10 cellular contexts compared by ENCODE assay signal in genomic region chr1:70486676-70487470, GRCh38.
DNase-seq lines count a peak whose midpoint lies in the region; ATAC-seq, FAIRE-seq and TF ChIP-seq lines count a peak whose summit lies in the region.
"Had no signal": no experiment of that assay in that cellular context is flagged by ENCODE, and none has a peak within 500 bp of the region (broad histone marks: within the 10 kb centered on the region; RNA-seq: fewer than 3 reads in every experiment).

No MANE protein-coding gene starts in this region.

- H3K4me3 Mint-ChIP-seq in MCF 10A (ENCODE audit: unreplicated experiment), result no peak overlapping the region
- H3K4me3 Mint-ChIP-seq: CD8-positive, alpha-beta T cell had no signal

- no peaks in the 10 kb centered on the region for H3K79me1 ChIP-seq in mesenchymal stem cell (replicated peaks; ENCODE audit: low read length, poor library complexity, severe bottlenecking)

- H3K27ac ChIP-seq in mesenchymal stem cell (ENCODE audit: low read length, poor library complexity, severe bottlenecking), result peak overlapping the region; percentile 46
- H3K27ac ChIP-seq: esophagus squamous epithelium had no signal

- peaks cover 15% of the 10 kb centered on the region for H3K27me3 Mint-ChIP-seq in MCF 10A (ENCODE audit: insufficient read depth, unreplicated experiment)

- H3K4me1 ChIP-seq in mesenchymal stem cell (ENCODE audit: control insufficient read depth, insufficient read depth, low read depth, low read length), result peaks cover 13% of the 10 kb centered on the region

- H3K27ac Mint-ChIP-seq in MCF 10A (ENCODE audit: low read depth, unreplicated experiment), result no peak overlapping the region
- H3K27ac Mint-ChIP-seq: CD8-positive, alpha-beta T cell had no signal

- H2AK5ac ChIP-seq in mesenchymal stem cell (ENCODE audit: low read length, severe bottlenecking), result peak overlapping the region; percentile 20

- H3K36me3 Mint-ChIP-seq in MCF 10A (ENCODE audit: insufficient read depth, unreplicated experiment), result no peaks in the 10 kb centered on the region
- H3K36me3 Mint-ChIP-seq: CD8-positive, alpha-beta T cell had no signal

- H4K91ac ChIP-seq in mesenchymal stem cell (ENCODE audit: low read length), result no peak overlapping the region

- H2BK120ac ChIP-seq in mesenchymal stem cell (ENCODE audit: low read depth, low read length), result no peak overlapping the region

- peaks cover 9% of the 10 kb centered on the region for H3K9me3 ChIP-seq in mesenchymal stem cell (ENCODE audit: control insufficient read depth, low read length)
- H3K9me3 ChIP-seq: esophagus squamous epithelium had no signal

- no peak for ATAC-seq in GM18505 (IDR thresholded peaks at IDR 0.05; ENCODE audit: unreplicated experiment)
- no peak for ATAC-seq in GM21619 (IDR thresholded peaks at IDR 0.05; ENCODE audit: unreplicated experiment)
- ATAC-seq in GM21360 (IDR thresholded peaks at IDR 0.05; ENCODE audit: unreplicated experiment), result no peak
- ATAC-seq: CD8-positive, alpha-beta T cell had no signal

- POLR2A ChIA-PET in AG04449 (lab: Yijun Ruan, JAX) (interaction anchor here (0.9 kb wide), 2 partner anchors 115 to 132 kb away, joined by 3 to 4 read pairs; partner anchors contain the start of gene ANKRD13C), MCF 10A (lab: Yijun Ruan, JAX) (interaction anchor here (1.3 kb wide), 1 partner anchor 77 kb away, joined by 3 read pairs; no protein-coding TSS in a partner anchor)

- H3K4me3 ChIP-seq in AG04449 (ENCODE audit: low read depth, low read length) (no peak overlapping the region), mesenchymal stem cell (ENCODE audit: insufficient read depth in 1 of 2, low read depth in 1 of 2, low read length in 2 of 2) (no peak overlapping the region)
- H3K4me3 ChIP-seq: esophagus squamous epithelium had no signal

- H3K4me1 Mint-ChIP-seq in MCF 10A (ENCODE audit: insufficient read depth, unreplicated experiment), result peaks cover 8% of the 10 kb centered on the region

- H3K27me3 ChIP-seq in mesenchymal stem cell (ENCODE audit: control insufficient read depth in 1 of 2, insufficient read depth in 1 of 2, low read length in 2 of 2), result no peaks in the 10 kb centered on the region
- H3K27me3 ChIP-seq: esophagus squamous epithelium had no signal

- no peak overlapping the region for H2BK12ac ChIP-seq in mesenchymal stem cell (ENCODE audit: low read length in 2 of 2)

- TF ChIP-seq CTCF in AG04449 (IDR thresholded peaks at IDR 0.05; ENCODE audit: insufficient read depth, low read length, missing control alignments), result no peak
- no peak for TF ChIP-seq CTCF in MCF 10A (IDR thresholded peaks at IDR 0.05; ENCODE audit: unreplicated experiment)

- no peaks in the 10 kb centered on the region for H3K36me3 ChIP-seq in mesenchymal stem cell (ENCODE audit: control insufficient read depth in 1 of 2, insufficient read depth in 2 of 2, low read depth in 1 of 2, low read length in 2 of 2)
- H3K36me3 ChIP-seq: esophagus squamous epithelium had no signal

- peak overlapping the region in 1 of 2 experiments; percentile 48 for H3K18ac ChIP-seq in mesenchymal stem cell (ENCODE audit: low read depth in 1 of 2, low read length in 2 of 2)

- no TSS peak for BruUV-seq in MCF 10A (replicated peaks; lab: Mats Ljungman, UMichigan)

- intact Hi-C loops in MCF 10A (cut with micrococcal nuclease), result loop anchor here (5.0 kb wide), 1 partner anchor 450 kb away; no protein-coding TSS in a partner anchor

- TF ChIP-seq POLR2A in GM18505 (IDR thresholded peaks at IDR 0.05; ENCODE audit: borderline replicate concordance, extremely low read depth, insufficient read depth, insufficient read length), result no peak

- CTCF ChIA-PET in AG04449 (lab: Yijun Ruan, JAX) (interaction anchor here (1.0 to 1.6 kb wide), 3 partner anchors 14 to 356 kb away, joined by 3 to 9 read pairs (median 4); no protein-coding TSS in a partner anchor), MCF 10A (lab: Yijun Ruan, JAX) (interaction anchor here (0.6 to 1.0 kb wide), 5 partner anchors 15 to 726 kb away, joined by 3 to 4 read pairs (median 3); no protein-coding TSS in a partner anchor)

- H4K8ac ChIP-seq in mesenchymal stem cell (ENCODE audit: low read length), result no peak overlapping the region

- no peak overlapping the region for H2AFZ ChIP-seq in mesenchymal stem cell (ENCODE audit: low read depth, low read length)

- no peak overlapping the region for H3K4me2 ChIP-seq in mesenchymal stem cell (ENCODE audit: low read length, poor library complexity, severe bottlenecking)

- H3K23ac ChIP-seq in mesenchymal stem cell (ENCODE audit: low read length in 2 of 2), result no peak overlapping the region

- peak; percentile 65 for DNase-seq in AG04449 (ENCODE audit: low read depth, low spot score)
- DNase-seq in HTR-8/SVneo (ENCODE audit: insufficient read length, low spot score), result peak; percentile 36
- DNase-seq in MCF 10A (ENCODE audit: unreplicated experiment), result peak; percentile 26
- DNase-seq in mesenchymal stem cell, result peak; percentile 82
- no peak for DNase-seq in activated CD8-positive, alpha-beta memory T cell treated with anti-CD3 and anti-CD28 coated beads, Interleukin-2, amount 50 U/mL, for 48 hours
- DNase-seq: CD8-positive, alpha-beta T cell; esophagus squamous epithelium had no signal

- no peak overlapping the region for H3K9ac ChIP-seq in mesenchymal stem cell (ENCODE audit: low read length)

- 88% methylated on average over 2 of the region's 2 CpGs for WGBS in mesenchymal stem cell

- H3K14ac ChIP-seq in mesenchymal stem cell (ENCODE audit: low read length in 2 of 2), result peak overlapping the region in 1 of 2 experiments; percentile 45

- FAIRE-seq in HTR-8/SVneo (lab: Jason Lieb, UNC), result no peak

- H3K9me3 Mint-ChIP-seq in MCF 10A (ENCODE audit: unreplicated experiment), result no peaks in the 10 kb centered on the region

- H2BK5ac ChIP-seq in mesenchymal stem cell (ENCODE audit: low read depth, low read length, poor library complexity, severe bottlenecking), result no peak overlapping the region

- H3K4ac ChIP-seq in mesenchymal stem cell (ENCODE audit: low read depth in 1 of 2, low read length in 2 of 2), result no peak overlapping the region

- no peak overlapping the region for H2BK15ac ChIP-seq in mesenchymal stem cell (ENCODE audit: low read depth, poor library complexity, severe bottlenecking)
